Comparison of ENCODE assay signal across 14 cellular contexts in genomic region chr19:19477705-19478383, GRCh38. TPM values are rescaled to one million over a fixed set of nuclear protein-coding genes. Genes with fewer than 3 reads are reported as not detected.
DNase-seq lines count a peak whose midpoint lies in the region; ATAC-seq, FAIRE-seq and TF ChIP-seq lines count a peak whose summit lies in the region.
"Had no signal": no experiment of that assay in that cellular context is flagged by ENCODE, and none has a peak within 500 bp of the region (broad histone marks: within the 10 kb centered on the region; RNA-seq: fewer than 3 reads in every experiment).

No MANE protein-coding gene starts in this region.

- FAIRE-seq in K562 (lab: Jason Lieb, UNC) = no peak

- peak overlapping the region; percentile 68 for H3K27ac Mint-ChIP-seq in activated naive CD4-positive, alpha-beta T cell treated with anti-CD3 and anti-CD28 coated beads, Interleukin-2, amount 50 U/mL, for 24 hours

- no peak overlapping the region for H3K4me3 ChIP-seq in K562
- no peak overlapping the region for H3K4me3 ChIP-seq in mucosa of descending colon
- H3K4me3 ChIP-seq in transverse colon = no peak overlapping the region
- H3K4me3 ChIP-seq: SJSA1, thoracic aorta had no signal

- in situ Hi-C loops in K562 (cut with MboI) (no loop called here), transverse colon (cut with MboI; ENCODE audit: low pct_ligation_motif_present in 1 of 4, low pct_unique_long_range_greater_than_20kb in 1 of 4, low sequenced_read_pairs in 3 of 4) (loop anchor here in 3 of 4 donors (25.0 kb wide), 2 partner anchors 116 to 291 kb away; partner anchors contain the start of genes BORCS8 (in 1 of the 3) and RFXANK (in 1 of the 3))

- POLR2A ChIA-PET in K562 (lab: Yijun Ruan, JAX) = no interaction called here

- H3K4me2 ChIP-seq in K562 (ENCODE audit: insufficient read depth, low read length) = peak overlapping the region; percentile 27; the same call in 1 of the 2 replicates

- WGBS in K562 (ENCODE audit: insufficient coverage, low coverage, missing lambda C conversion rate) = 87% methylated on average over 10 of the region's 10 CpGs
- 49 to 59% methylated on average over 2 to 10 of the region's 10 CpGs for WGBS in transverse colon (ENCODE audit: low coverage in 1 of 2), 2 donors

- H3K9me1 ChIP-seq in K562 (ENCODE audit: control insufficient read depth, insufficient read depth, low read length) = peaks cover under 1% of the 10 kb centered on the region

- peaks cover 79% of the 10 kb centered on the region for H3K4me1 Mint-ChIP-seq in activated naive CD4-positive, alpha-beta T cell treated with anti-CD3 and anti-CD28 coated beads, Interleukin-2, amount 50 U/mL, for 24 hours

- no peaks in the 10 kb centered on the region for H3K9me3 ChIP-seq in K562 (replicated peaks; ENCODE audit: control insufficient read depth, insufficient read depth, low read depth, low read length)
- H3K9me3 ChIP-seq in mucosa of descending colon = no peaks in the 10 kb centered on the region
- H3K9me3 ChIP-seq in transverse colon = no peaks in the 10 kb centered on the region
- H3K9me3 ChIP-seq: SJSA1, thoracic aorta had no signal

- intact Hi-C loops in K562 (cut with micrococcal nuclease) (no loop called here), mucosa of descending colon (cut with DNase I, micrococcal nuclease) (no loop called here), transverse colon (cut with DNase I; ENCODE audit: low total_unique reads) (no loop called here)

- peaks cover 96% of the 10 kb centered on the region for H3K79me2 ChIP-seq in K562 (ENCODE audit: control insufficient read depth, insufficient read depth, low read length)

- H3K27me3 ChIP-seq in K562 (ENCODE audit: control insufficient read depth in 2 of 2, insufficient read depth in 2 of 2, low read length in 2 of 2) (no peaks in the 10 kb centered on the region), transverse colon (no peaks in the 10 kb centered on the region)
- H3K27me3 ChIP-seq: SJSA1 had no signal

- H3K9ac ChIP-seq in K562 (ENCODE audit: insufficient read depth in 1 of 2, low read depth in 2 of 2, low read length in 2 of 2) = peak overlapping the region in 1 of 2 experiments; percentile 63; a peak in 2 of 4 replicates
- H3K9ac ChIP-seq: parathyroid adenoma had no signal

- no peaks in the 10 kb centered on the region for H3K27me3 Mint-ChIP-seq in activated naive CD4-positive, alpha-beta T cell treated with anti-CD3 and anti-CD28 coated beads, Interleukin-2, amount 50 U/mL, for 24 hours

- H3K4me1 ChIP-seq in K562 (replicated peaks in 1 of 2; ENCODE audit: control insufficient read depth in 2 of 2, insufficient read depth in 2 of 2, low read length in 2 of 2) (peaks cover 9 to 23% of the 10 kb centered on the region in 2 experiments; a peak in 4 of 5 replicates), mucosa of descending colon (ENCODE audit: low read depth) (peaks cover 15% of the 10 kb centered on the region), transverse colon (peaks cover 3 to 27% (median 11%) of the 10 kb centered on the region in 4 donors)
- H3K4me1 ChIP-seq: SJSA1 had no signal

- H3K27ac ChIP-seq in K562 (ENCODE audit: extremely low read depth, low read depth, low read length) (no peak overlapping the region; the same call in 2 of the 3 replicates), transverse colon (peak overlapping the region; percentile 49 to 56 (median 52))
- H3K27ac ChIP-seq: parathyroid adenoma, SJSA1, thoracic aorta had no signal

- TF ChIP-seq EP300 in K562 (IDR thresholded peaks at IDR 0.05; ENCODE audit: low read length) (no peak), transverse colon (IDR thresholded peaks at IDR 0.05; ENCODE audit: low read depth) (no peak)

- CTCF ChIA-PET in K562 (lab: Yijun Ruan, JAX; ENCODE audit: low intra/inter-chr PET ratio) = interaction anchor here (1.2 kb wide), 1 partner anchor 117 kb away, joined by 3 read pairs; no protein-coding TSS in a partner anchor

- no peak overlapping the region for H3K4me3 Mint-ChIP-seq in activated naive CD4-positive, alpha-beta T cell treated with anti-CD3 and anti-CD28 coated beads, Interleukin-2, amount 50 U/mL, for 24 hours

- peaks cover 36% of the 10 kb centered on the region; the same call in 1 of the 2 replicates for H4K20me1 ChIP-seq in K562 (replicated peaks; ENCODE audit: control insufficient read depth, insufficient read depth, low read length)

- TF ChIP-seq CTCF in K562 (IDR thresholded peaks at IDR 0.05 in 2 of 3, conservative IDR thresholded peaks at IDR 0.05 in 1 of 3; ENCODE audit: insufficient read depth in 2 of 3, low read depth in 1 of 3, low read length in 3 of 3) (no peak), mucosa of descending colon (IDR thresholded peaks at IDR 0.05) (no peak), transverse colon (IDR thresholded peaks at IDR 0.05) (no peak)

- TF ChIP-seq POLR2A in K562 (conservative IDR thresholded peaks at IDR 0.05) (no peak), transverse colon (IDR thresholded peaks at IDR 0.05) (no peak)

- ATAC-seq in K562 = peak; percentile 59
- ATAC-seq in mucosa of descending colon = peak; percentile 93

- no peaks in the 10 kb centered on the region for H3K9me3 Mint-ChIP-seq in activated naive CD4-positive, alpha-beta T cell treated with anti-CD3 and anti-CD28 coated beads, Interleukin-2, amount 50 U/mL, for 24 hours

- H3K36me3 Mint-ChIP-seq in activated naive CD4-positive, alpha-beta T cell treated with anti-CD3 and anti-CD28 coated beads, Interleukin-2, amount 50 U/mL, for 24 hours = peaks cover 3% of the 10 kb centered on the region

- no peak for DNase-seq in activated naive CD4-positive, alpha-beta T cell treated with anti-CD3 and anti-CD28 coated beads, Interleukin-2, amount 50 U/mL, for 16 hours
- DNase-seq in K562 (ENCODE audit: extremely low read depth in 1 of 4, low spot score in 3 of 4) (no peak), mucosa of descending colon (peak; percentile 74 to 79 (median 74)), transverse colon (peak; percentile 73), NCI-H526 (lab: John Stamatoyannopoulos, UW) (no peak), amniotic stem cell (lab: John Stamatoyannopoulos, UW) (no peak), amygdala (lab: John Stamatoyannopoulos, UW) (no peak)
- DNase-seq: DMS79, hippocampal formation, NCI-H2107 had no signal

- TF ChIP-seq RAD21 in K562 (CRISPR knock-in tag; conservative IDR thresholded peaks at IDR 0.05 in 1 of 2, IDR thresholded peaks at IDR 0.05 in 1 of 2) = no peak

- BruUV-seq in K562 (replicated peaks; lab: Mats Ljungman, UMichigan) = no TSS peak

- H2AFZ ChIP-seq in K562 (ENCODE audit: low read depth, low read length) = no peak overlapping the region
- H2AFZ ChIP-seq: parathyroid adenoma had no signal

- H3K36me3 ChIP-seq in K562 (ENCODE audit: control insufficient read depth, insufficient read depth, low read length) (peaks cover 92% of the 10 kb centered on the region), mucosa of descending colon (ENCODE audit: low read depth) (no peaks in the 10 kb centered on the region), transverse colon (no peaks in the 10 kb centered on the region)
- H3K36me3 ChIP-seq: thoracic aorta had no signal

RNA-seq across cellular contexts. Expression of gene TSSK6, which starts 37.5 kb away (rescaled TPM):
- 1.3 and 7.5 TPM in 2 replicates for total RNA-seq in K562 (2011; cell fraction: chromatin; rRNA removed; ENCODE audit: low replicate concordance)
- total RNA-seq in K562 (2011; cell fraction: nucleolus; rRNA removed) = 14.5 and 15.7 TPM in 2 replicates
- 4.5 TPM in 2 replicates for total RNA-seq in K562 (2011; cell fraction: nucleoplasm; rRNA removed)
- total RNA-seq in K562 (2014; rRNA removed) (2.0 and 2.1 TPM in 2 replicates), K562 (2014; rRNA removed; fragmentation: Illumina TruSeq; extraction: Trizol) (0.22 TPM in 1 of 2 replicates, not detected in the other), K562 (2015; rRNA removed; fragmentation: Illumina TruSeq; extraction: Trizol) (0.76 and 0.90 TPM in 2 replicates), K562 (2021) (2.4 and 2.6 TPM in 2 replicates), mucosa of descending colon (1 to 10 TPM; 1.8 to 2.5 (median 2.3) TPM), transverse colon (10 to 100 TPM in 2 of 4 donors, 1 to 10 TPM in 2; 2.6 to 10.5 (median 6.8) TPM)
- polyA plus RNA-seq in K562 (2011; rRNA removed) (0.93 and 1.8 TPM in 2 replicates), K562 (2014; fragmentation: Illumina TruSeq; extraction: Trizol) (0.21 and 0.39 TPM in 2 replicates), K562 (2014; fragmentation: Nextera tagmentation; extraction: Ambion mirVana) (not detected), K562 (2014; rRNA removed) (2.4 and 3.9 TPM in 2 replicates)
- 2.5 and 7.7 TPM in 2 replicates for polyA plus RNA-seq in K562 (2011; cell fraction: cytosol; rRNA removed)
- 3.6 and 7.5 TPM in 2 replicates for polyA plus RNA-seq in K562 (2011; cell fraction: nucleus; rRNA removed)
- 1.3 and 2.7 TPM in 2 replicates for polyA plus RNA-seq in K562 (2012)
- 0.54 and 0.67 TPM in 2 replicates for polyA minus RNA-seq in K562 (2011; rRNA and poly(A)+ RNA removed)
- polyA minus RNA-seq in K562 (2011; cell fraction: cytosol; rRNA and poly(A)+ RNA removed) = 1.4 TPM in 1 of 2 replicates, not detected in the other
- polyA minus RNA-seq in K562 (2011; cell fraction: nucleus; rRNA and poly(A)+ RNA removed) = 7.4 and 9.3 TPM in 2 replicates

RNA-seq across cellular contexts. Expression of gene NDUFA13, which starts 38.2 kb away (rescaled TPM):
- total RNA-seq in K562 (2011; cell fraction: chromatin; rRNA removed; ENCODE audit: low replicate concordance) = 115 and 283 TPM in 2 replicates
- 289 and 359 TPM in 2 replicates for total RNA-seq in K562 (2011; cell fraction: nucleolus; rRNA removed)
- 176 and 255 TPM in 2 replicates for total RNA-seq in K562 (2011; cell fraction: nucleoplasm; rRNA removed)
- total RNA-seq in K562 (2014; rRNA removed) = 386 and 429 TPM in 2 replicates
- 74.8 and 146 TPM in 2 replicates for total RNA-seq in K562 (2014; rRNA removed; fragmentation: Illumina TruSeq; extraction: Trizol)
- total RNA-seq in K562 (2015; rRNA removed; fragmentation: Illumina TruSeq; extraction: Trizol) = 397 and 447 TPM in 2 replicates
- total RNA-seq in K562 (2021) = 522 and 559 TPM in 2 replicates
- 340 and 343 TPM in 2 replicates for polyA plus RNA-seq in K562 (2011; rRNA removed)
- 881 and 1,009 TPM in 2 replicates for polyA plus RNA-seq in K562 (2011; cell fraction: cytosol; rRNA removed)
- polyA plus RNA-seq in K562 (2011; cell fraction: nucleus; rRNA removed) = 249 and 320 TPM in 2 replicates
- 401 and 675 TPM in 2 replicates for polyA plus RNA-seq in K562 (2012)
- polyA plus RNA-seq in K562 (2014; fragmentation: Illumina TruSeq; extraction: Trizol) = 298 and 395 TPM in 2 replicates
- 100 to 1,000 TPM; 263 to 440 TPM for polyA plus RNA-seq in K562 (2014; fragmentation: Nextera tagmentation; extraction: Ambion mirVana)
- polyA plus RNA-seq in K562 (2014; rRNA removed) = 596 and 801 TPM in 2 replicates
- 72.8 and 113 TPM in 2 replicates for polyA minus RNA-seq in K562 (2011; rRNA and poly(A)+ RNA removed)
- polyA minus RNA-seq in K562 (2011; cell fraction: cytosol; rRNA and poly(A)+ RNA removed) = 98.7 and 142 TPM in 2 replicates
- polyA minus RNA-seq in K562 (2011; cell fraction: nucleus; rRNA and poly(A)+ RNA removed) = 52.4 and 62.5 TPM in 2 replicates
- 100 to 1,000 TPM; 347 to 437 (median 348) TPM for total RNA-seq in mucosa of descending colon
- 100 to 1,000 TPM in 1 of 4 donors, 10 to 100 TPM in 3; 21.1 to 100 (median 76.0) TPM for total RNA-seq in transverse colon

RNA-seq across cellular contexts. Expression of gene YJEFN3, which starts 50.9 kb away (rescaled TPM):
- total RNA-seq in K562 (2011; cell fraction: chromatin; rRNA removed; ENCODE audit: low replicate concordance) = 31.5 and 32.8 TPM in 2 replicates
- 14.5 and 16.2 TPM in 2 replicates for total RNA-seq in K562 (2011; cell fraction: nucleolus; rRNA removed)
- total RNA-seq in K562 (2011; cell fraction: nucleoplasm; rRNA removed) = 22.3 and 39.8 TPM in 2 replicates
- total RNA-seq in K562 (2014; rRNA removed) (1.3 and 1.5 TPM in 2 replicates), K562 (2014; rRNA removed; fragmentation: Illumina TruSeq; extraction: Trizol) (0.86 and 0.98 TPM in 2 replicates), K562 (2015; rRNA removed; fragmentation: Illumina TruSeq; extraction: Trizol) (1.1 TPM in 2 replicates), K562 (2021) (3.6 and 4.8 TPM in 2 replicates), mucosa of descending colon (10 to 100 TPM in 2 of 3 donors, 1 to 10 TPM in 1; 6.0 to 12.6 (median 10.6) TPM), transverse colon (1 to 10 TPM; 3.5 to 6.0 (median 4.0) TPM)
- polyA plus RNA-seq in K562 (2011; rRNA removed) (1.0 and 1.6 TPM in 2 replicates), K562 (2014; fragmentation: Illumina TruSeq; extraction: Trizol) (2.9 and 3.8 TPM in 2 replicates), K562 (2014; fragmentation: Nextera tagmentation; extraction: Ambion mirVana) (under 1 TPM in 1 of 2 experiments, not detected in 1; 0.04 TPM), K562 (2014; rRNA removed) (4.8 and 5.8 TPM in 2 replicates)
- 0.86 and 2.6 TPM in 2 replicates for polyA plus RNA-seq in K562 (2011; cell fraction: cytosol; rRNA removed)
- 12.5 and 30.5 TPM in 2 replicates for polyA plus RNA-seq in K562 (2011; cell fraction: nucleus; rRNA removed)
- 4.6 and 18.0 TPM in 2 replicates for polyA plus RNA-seq in K562 (2012)
- 0.81 and 1.1 TPM in 2 replicates for polyA minus RNA-seq in K562 (2011; rRNA and poly(A)+ RNA removed)
- polyA minus RNA-seq in K562 (2011; cell fraction: cytosol; rRNA and poly(A)+ RNA removed) = 0.46 and 1.0 TPM in 2 replicates
- 2.4 and 2.7 TPM in 2 replicates for polyA minus RNA-seq in K562 (2011; cell fraction: nucleus; rRNA and poly(A)+ RNA removed)

Comparison
In these comparisons a context has a peak if more than half of its experiments do, and no peak if none do; other contexts are left out.
1. DNase-seq: peak in mucosa of descending colon (3 of 3) and transverse colon (single experiment); none in activated naive CD4-positive, alpha-beta T cell treated with anti-CD3 and anti-CD28 coated beads, Interleukin-2, amount 50 U/mL, for 16 hours (single experiment), K562 (0 of 4), NCI-H526 (0 of 2), amniotic stem cell (single experiment) and amygdala (0 of 56).